30 cellular contexts compared by ENCODE assay signal in the genomic region with DNA sequence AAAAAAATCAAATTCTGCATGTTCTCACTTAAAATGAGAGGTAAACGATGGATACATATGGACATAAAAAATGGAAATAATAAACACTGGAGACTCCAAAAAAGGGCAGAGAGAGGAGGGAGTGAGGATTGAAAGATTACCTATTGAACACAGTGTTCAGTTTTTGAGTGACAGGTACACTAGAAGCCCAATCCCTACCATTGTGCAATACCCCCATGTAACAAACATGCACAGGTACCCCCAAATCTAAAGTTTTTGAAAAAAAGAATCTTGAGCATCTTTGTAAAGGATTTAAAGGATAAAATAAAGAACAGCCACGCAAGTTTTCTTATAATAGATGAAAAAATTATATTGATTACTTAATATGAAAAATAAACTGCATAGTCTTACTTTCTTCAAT. TPM values are rescaled to one million over a fixed set of nuclear protein-coding genes. Genes with fewer than 3 reads are reported as not detected.
A peak's percentile ranks its signal among the peaks of the same experiment; 100 is the strongest.
DNase-seq lines count a peak whose midpoint lies in the region; ATAC-seq, FAIRE-seq and TF ChIP-seq lines count a peak whose summit lies in the region.
"Had no signal": no experiment of that assay in that cellular context is flagged by ENCODE, and none has a peak within 500 bp of the region (broad histone marks: within the 10 kb centered on the region; RNA-seq: fewer than 3 reads in every experiment).

No MANE protein-coding gene starts in this region.

- no peak overlapping the region for H3K27ac ChIP-seq in HepG2 (ENCODE audit: extremely low read length, insufficient read depth, low read length)
- no peak overlapping the region for H3K27ac ChIP-seq in right lobe of liver
- no peak overlapping the region for H3K27ac ChIP-seq in K562 (ENCODE audit: extremely low read depth, low read depth, low read length)
- H3K27ac ChIP-seq in neutrophil = peak overlapping the region; percentile 11
- H3K27ac ChIP-seq: 22Rv1, BLaER1 had no signal

- H3K4me2 ChIP-seq in HepG2 (ENCODE audit: low read depth, low read length) = no peak overlapping the region
- H3K4me2 ChIP-seq in K562 (ENCODE audit: insufficient read depth, low read length) = no peak overlapping the region
- H3K4me2 ChIP-seq: BLaER1 had no signal

- TF ChIP-seq RAD21 in HepG2 (CRISPR knock-in tag; IDR thresholded peaks at IDR 0.05) (no peak), K562 (CRISPR knock-in tag; conservative IDR thresholded peaks at IDR 0.05 in 1 of 2, IDR thresholded peaks at IDR 0.05 in 1 of 2) (no peak)

- H3K79me2 ChIP-seq in HepG2 (ENCODE audit: insufficient read depth, low read length) (no peaks in the 10 kb centered on the region), K562 (ENCODE audit: control insufficient read depth, insufficient read depth, low read length) (no peaks in the 10 kb centered on the region)

- H3K4me3 ChIP-seq in HepG2 (replicated peaks in 1 of 3; ENCODE audit: insufficient read depth in 1 of 3, low read depth in 2 of 3, low read length in 3 of 3) (no peak overlapping the region), right lobe of liver (no peak overlapping the region), K562 (no peak overlapping the region), neutrophil (ENCODE audit: low read depth in 1 of 2, low read length in 1 of 2) (no peak overlapping the region)
- H3K4me3 ChIP-seq: BLaER1, GM12878 had no signal

- TF ChIP-seq EP300 in HepG2 (IDR thresholded peaks at IDR 0.05; ENCODE audit: low read depth in 2 of 2, low read length in 2 of 2) = no peak
- no peak for TF ChIP-seq EP300 in HepG2 (CRISPR knock-in tag; IDR thresholded peaks at IDR 0.05; ENCODE audit: borderline replicate concordance)
- TF ChIP-seq EP300 in K562 (IDR thresholded peaks at IDR 0.05; ENCODE audit: low read length) = no peak

- POLR2A ChIA-PET in HepG2 (lab: Yijun Ruan, JAX) (no interaction called here), K562 (lab: Yijun Ruan, JAX) (interaction anchor here (0.6 kb wide), 1 partner anchor 1505 kb away, joined by 3 read pairs; no protein-coding TSS in a partner anchor)

- ATAC-seq in HepG2 = no peak
- ATAC-seq in right lobe of liver = no peak
- no peak for ATAC-seq in K562
- no peak for ATAC-seq in GM19328 (IDR thresholded peaks at IDR 0.05; ENCODE audit: unreplicated experiment)
- ATAC-seq: GM12878 had no signal

- H2AFZ ChIP-seq in HepG2 (ENCODE audit: low read length) (no peak overlapping the region), K562 (ENCODE audit: low read depth, low read length) (no peak overlapping the region)

- CTCF ChIA-PET in HepG2 (lab: Yijun Ruan, JAX; ENCODE audit: low intra/inter-chr PET ratio, low total read pairs) = no interaction called here
- CTCF ChIA-PET in K562 (lab: Yijun Ruan, JAX; ENCODE audit: low intra/inter-chr PET ratio) = no interaction called here

- TF ChIP-seq POLR2A in HepG2 (IDR thresholded peaks at IDR 0.05; ENCODE audit: insufficient read depth in 1 of 2, low read depth in 2 of 2, low read length in 2 of 2) = no peak
- no peak for TF ChIP-seq POLR2A in right lobe of liver (IDR thresholded peaks at IDR 0.05)
- no peak for TF ChIP-seq POLR2A in K562 (conservative IDR thresholded peaks at IDR 0.05)

- in situ Hi-C loops in HepG2 (cut with HindIII; ENCODE audit: extremely low pct_ligation_motif_present, low pct_unique_long_range_greater_than_20kb) = no loop called here
- in situ Hi-C loops in K562 (cut with MboI) = no loop called here

- TF ChIP-seq CTCF in HepG2 (CRISPR knock-in tag; IDR thresholded peaks at IDR 0.05) (no peak), right lobe of liver (IDR thresholded peaks at IDR 0.05) (no peak), K562 (IDR thresholded peaks at IDR 0.05 in 2 of 3, conservative IDR thresholded peaks at IDR 0.05 in 1 of 3; ENCODE audit: insufficient read depth in 2 of 3, low read depth in 1 of 3, low read length in 3 of 3) (no peak), neutrophil (IDR thresholded peaks at IDR 0.05) (no peak)

- FAIRE-seq in HepG2 (lab: Jason Lieb, UNC) (no peak), K562 (lab: Jason Lieb, UNC) (no peak)
- FAIRE-seq: GM12878, GM12892 had no signal

- no peaks in the 10 kb centered on the region for H3K4me1 ChIP-seq in HepG2 (ENCODE audit: insufficient read depth, low read length)
- no peaks in the 10 kb centered on the region for H3K4me1 ChIP-seq in right lobe of liver
- H3K4me1 ChIP-seq in K562 (replicated peaks in 1 of 2; ENCODE audit: control insufficient read depth in 2 of 2, insufficient read depth in 2 of 2, low read length in 2 of 2) = no peaks in the 10 kb centered on the region
- peaks cover 0 to 22% of the 10 kb centered on the region in 2 experiments for H3K4me1 ChIP-seq in neutrophil (ENCODE audit: control insufficient read depth in 1 of 2, insufficient read depth in 1 of 2, low read depth in 1 of 2, low read length in 1 of 2)
- H3K4me1 ChIP-seq: BE2C had no signal

- WGBS in HepG2 (ENCODE audit: low lambda C conversion rate) = 4% methylated on average over 2 of the region's 2 CpGs
- WGBS in right lobe of liver (ENCODE audit: insufficient coverage, low coverage, low lambda C conversion rate, missing lambda C conversion rate) = 52% methylated on average over 2 of the region's 2 CpGs
- 0% methylated on average over 2 of the region's 2 CpGs for WGBS in K562 (ENCODE audit: insufficient coverage, low coverage, missing lambda C conversion rate)

- DNase-seq in HepG2 (ENCODE audit: low spot score) = no peak
- DNase-seq in right lobe of liver = no peak
- DNase-seq in K562 (ENCODE audit: extremely low read depth in 1 of 4, low spot score in 3 of 4) = no peak
- no peak for DNase-seq in NAMALWA (ENCODE audit: low spot score)
- DNase-seq: ACHN; BE2C; C1 segment of cervical spinal cord; CD4-positive, alpha-beta memory T cell; CD4-positive, CD25-positive, alpha-beta regulatory T cell; CD8-positive, alpha-beta memory T cell; COR-L47; DMS 273 treated with DMSO at 0.1 percent for 48 hours; DMS153; DMS53; DMS79; DND-41; EL; GDM1 had no signal

- H4K20me1 ChIP-seq in HepG2 (ENCODE audit: insufficient read depth, low read length) = no peaks in the 10 kb centered on the region
- no peaks in the 10 kb centered on the region for H4K20me1 ChIP-seq in K562 (replicated peaks; ENCODE audit: control insufficient read depth, insufficient read depth, low read length)
- H4K20me1 ChIP-seq: BLaER1 had no signal

- BruUV-seq in HepG2 (replicated peaks; lab: Mats Ljungman, UMichigan) (no TSS peak), K562 (replicated peaks; lab: Mats Ljungman, UMichigan) (no TSS peak)

- no peak overlapping the region for H3K9ac ChIP-seq in HepG2 (ENCODE audit: insufficient read depth, low read depth, low read length)
- no peak overlapping the region for H3K9ac ChIP-seq in K562 (ENCODE audit: insufficient read depth in 1 of 2, low read depth in 2 of 2, low read length in 2 of 2)
- H3K9ac ChIP-seq: BLaER1 had no signal

- no peaks in the 10 kb centered on the region for H3K9me1 ChIP-seq in K562 (ENCODE audit: control insufficient read depth, insufficient read depth, low read length)

- H3K27me3 ChIP-seq in HepG2 (ENCODE audit: control insufficient read depth in 1 of 2, insufficient read depth in 2 of 2, low read length in 2 of 2) = peaks cover 0 to 7% of the 10 kb centered on the region in 2 experiments; a peak in 1 of 5 replicates
- H3K27me3 ChIP-seq in right lobe of liver = no peaks in the 10 kb centered on the region
- peaks cover 0 to 5% of the 10 kb centered on the region in 2 experiments; a peak in 3 of 5 replicates for H3K27me3 ChIP-seq in K562 (ENCODE audit: control insufficient read depth in 2 of 2, insufficient read depth in 2 of 2, low read length in 2 of 2)
- peaks cover 9% of the 10 kb centered on the region for H3K27me3 ChIP-seq in neutrophil
- H3K27me3 ChIP-seq: BLaER1 had no signal

- intact Hi-C loops in HepG2 (cut with micrococcal nuclease; ENCODE audit: unreplicated experiment) (no loop called here), right lobe of liver (cut with DNase I) (no loop called here), K562 (cut with micrococcal nuclease) (no loop called here)

- H3K9me3 ChIP-seq in HepG2 (ENCODE audit: low read length) = no peaks in the 10 kb centered on the region
- H3K9me3 ChIP-seq in right lobe of liver = no peaks in the 10 kb centered on the region
- H3K9me3 ChIP-seq in K562 (replicated peaks; ENCODE audit: control insufficient read depth, insufficient read depth, low read depth, low read length) = no peaks in the 10 kb centered on the region
- H3K9me3 ChIP-seq in neutrophil = no peaks in the 10 kb centered on the region
- H3K9me3 ChIP-seq: BE2C, BLaER1 had no signal

- H3K36me3 ChIP-seq in HepG2 (replicated peaks in 1 of 2; ENCODE audit: control insufficient read depth in 1 of 2, insufficient read depth in 2 of 2, low read length in 2 of 2) (no peaks in the 10 kb centered on the region), right lobe of liver (no peaks in the 10 kb centered on the region), K562 (ENCODE audit: control insufficient read depth, insufficient read depth, low read length) (no peaks in the 10 kb centered on the region), neutrophil (no peaks in the 10 kb centered on the region)
- H3K36me3 ChIP-seq: BE2C, BLaER1 had no signal

RNA-seq across cellular contexts. Expression of a gene that starts 16.7 kb away (rescaled TPM):
- total RNA-seq in HepG2 (2016; rRNA removed; fragmentation: Illumina TruSeq; extraction: Trizol) (not detected in 2 replicates), right lobe of liver (not detected), K562 (2014; rRNA removed) (0.86 TPM in 1 of 2 replicates, not detected in the other), K562 (2014; rRNA removed; fragmentation: Illumina TruSeq; extraction: Trizol) (0.44 TPM in 1 of 2 replicates, not detected in the other), K562 (2015; rRNA removed; fragmentation: Illumina TruSeq; extraction: Trizol) (0.51 TPM in 1 of 2 replicates, not detected in the other), K562 (2021) (0.83 TPM in 1 of 2 replicates, not detected in the other)
- total RNA-seq in HepG2 (2016; cell fraction: cytosol; rRNA removed; fragmentation: Illumina TruSeq; extraction: Trizol; ENCODE audit: low read depth) = not detected in 2 replicates
- total RNA-seq in HepG2 (2016; cell fraction: insoluble cytoplasmic fraction; rRNA removed; fragmentation: Illumina TruSeq; extraction: Trizol) = not detected in 2 replicates
- total RNA-seq in HepG2 (2016; cell fraction: membrane; rRNA removed; fragmentation: Illumina TruSeq; extraction: Trizol) = not detected in 2 replicates
- total RNA-seq in HepG2 (2016; cell fraction: nucleus; rRNA removed; fragmentation: Illumina TruSeq; extraction: Trizol) = not detected in 2 replicates
- polyA plus RNA-seq in HepG2 (2011; rRNA removed) (not detected in 2 replicates), K562 (2011; rRNA removed) (1.3 TPM in 1 of 2 replicates, not detected in the other), K562 (2014; fragmentation: Illumina TruSeq; extraction: Trizol) (0.44 TPM in 1 of 2 replicates, not detected in the other), K562 (2014; fragmentation: Nextera tagmentation; extraction: Ambion mirVana) (under 1 TPM; 0.62 to 0.72 TPM), K562 (2014; rRNA removed) (0.22 and 1.1 TPM in 2 replicates)
- polyA plus RNA-seq in HepG2 (2011; cell fraction: cytosol; rRNA removed) = not detected in 2 replicates
- not detected in 2 replicates for polyA plus RNA-seq in HepG2 (2011; cell fraction: nucleus; rRNA removed)
- polyA plus RNA-seq in HepG2 (2012) = not detected in 2 replicates
- not detected in 2 replicates for polyA plus RNA-seq in HepG2 (2016; cell fraction: cytosol; fragmentation: Illumina TruSeq; extraction: Trizol; ENCODE audit: low read depth)
- polyA plus RNA-seq in HepG2 (2016; cell fraction: insoluble cytoplasmic fraction; fragmentation: Illumina TruSeq; extraction: Trizol; ENCODE audit: low read depth) = not detected in 2 replicates
- polyA plus RNA-seq in HepG2 (2016; cell fraction: membrane; fragmentation: Illumina TruSeq; extraction: Trizol; ENCODE audit: low read depth) = not detected in 2 replicates
- polyA plus RNA-seq in HepG2 (2016; cell fraction: nucleus; fragmentation: Illumina TruSeq; extraction: Trizol; ENCODE audit: insufficient read depth, low read depth) = not detected in 2 replicates
- polyA minus RNA-seq in HepG2 (2011; rRNA and poly(A)+ RNA removed; ENCODE audit: low replicate concordance) = not detected in 2 replicates
- polyA minus RNA-seq in HepG2 (2011; cell fraction: cytosol; rRNA and poly(A)+ RNA removed) = not detected in 2 replicates
- not detected in 2 replicates for polyA minus RNA-seq in HepG2 (2011; cell fraction: nucleus; rRNA and poly(A)+ RNA removed)
- total RNA-seq in K562 (2011; cell fraction: chromatin; rRNA removed; ENCODE audit: low replicate concordance) = not detected in 2 replicates
- not detected in 2 replicates for total RNA-seq in K562 (2011; cell fraction: nucleolus; rRNA removed)
- not detected in 2 replicates for total RNA-seq in K562 (2011; cell fraction: nucleoplasm; rRNA removed)
- 0.13 and 1.4 TPM in 2 replicates for polyA plus RNA-seq in K562 (2011; cell fraction: cytosol; rRNA removed)
- 0.42 TPM in 1 of 2 replicates, not detected in the other for polyA plus RNA-seq in K562 (2011; cell fraction: nucleus; rRNA removed)
- polyA plus RNA-seq in K562 (2012) = 0.18 TPM in 2 replicates
- polyA minus RNA-seq in K562 (2011; rRNA and poly(A)+ RNA removed) = not detected in 2 replicates
- polyA minus RNA-seq in K562 (2011; cell fraction: cytosol; rRNA and poly(A)+ RNA removed) = not detected in 2 replicates
- polyA minus RNA-seq in K562 (2011; cell fraction: nucleus; rRNA and poly(A)+ RNA removed) = not detected in 2 replicates
- total RNA-seq: A172; A673; CD8-positive, alpha-beta memory T cell; Daoy; G401 had no signal
- polyA plus RNA-seq: AG04450; CD4-positive, CD25-positive, alpha-beta regulatory T cell had no signal

RNA-seq across cellular contexts. Expression of a gene that starts 24.1 kb away (rescaled TPM):
- total RNA-seq in HepG2 (2016; rRNA removed; fragmentation: Illumina TruSeq; extraction: Trizol) = not detected in 2 replicates
- total RNA-seq in HepG2 (2016; cell fraction: cytosol; rRNA removed; fragmentation: Illumina TruSeq; extraction: Trizol; ENCODE audit: low read depth) = not detected in 2 replicates
- not detected in 2 replicates for total RNA-seq in HepG2 (2016; cell fraction: insoluble cytoplasmic fraction; rRNA removed; fragmentation: Illumina TruSeq; extraction: Trizol)
- not detected in 2 replicates for total RNA-seq in HepG2 (2016; cell fraction: membrane; rRNA removed; fragmentation: Illumina TruSeq; extraction: Trizol)
- total RNA-seq in HepG2 (2016; cell fraction: nucleus; rRNA removed; fragmentation: Illumina TruSeq; extraction: Trizol) = not detected in 2 replicates
- not detected in 2 replicates for polyA plus RNA-seq in HepG2 (2011; rRNA removed)
- polyA plus RNA-seq in HepG2 (2011; cell fraction: cytosol; rRNA removed) = not detected in 2 replicates
- not detected in 2 replicates for polyA plus RNA-seq in HepG2 (2011; cell fraction: nucleus; rRNA removed)
- not detected in 2 replicates for polyA plus RNA-seq in HepG2 (2012)
- not detected in 2 replicates for polyA plus RNA-seq in HepG2 (2016; cell fraction: cytosol; fragmentation: Illumina TruSeq; extraction: Trizol; ENCODE audit: low read depth)
- polyA plus RNA-seq in HepG2 (2016; cell fraction: insoluble cytoplasmic fraction; fragmentation: Illumina TruSeq; extraction: Trizol; ENCODE audit: low read depth) = not detected in 2 replicates
- polyA plus RNA-seq in HepG2 (2016; cell fraction: membrane; fragmentation: Illumina TruSeq; extraction: Trizol; ENCODE audit: low read depth) = not detected in 2 replicates
- not detected in 2 replicates for polyA plus RNA-seq in HepG2 (2016; cell fraction: nucleus; fragmentation: Illumina TruSeq; extraction: Trizol; ENCODE audit: insufficient read depth, low read depth)
- not detected in 2 replicates for polyA minus RNA-seq in HepG2 (2011; rRNA and poly(A)+ RNA removed; ENCODE audit: low replicate concordance)
- not detected in 2 replicates for polyA minus RNA-seq in HepG2 (2011; cell fraction: cytosol; rRNA and poly(A)+ RNA removed)
- not detected in 2 replicates for polyA minus RNA-seq in HepG2 (2011; cell fraction: nucleus; rRNA and poly(A)+ RNA removed)
- not detected for total RNA-seq in right lobe of liver
- not detected in 2 replicates for total RNA-seq in K562 (2011; cell fraction: chromatin; rRNA removed; ENCODE audit: low replicate concordance)
- total RNA-seq in K562 (2011; cell fraction: nucleolus; rRNA removed) = not detected in 2 replicates
- not detected in 2 replicates for total RNA-seq in K562 (2011; cell fraction: nucleoplasm; rRNA removed)
- not detected in 2 replicates for total RNA-seq in K562 (2014; rRNA removed)
- not detected in 2 replicates for total RNA-seq in K562 (2014; rRNA removed; fragmentation: Illumina TruSeq; extraction: Trizol)
- total RNA-seq in K562 (2015; rRNA removed; fragmentation: Illumina TruSeq; extraction: Trizol) = not detected in 2 replicates
- total RNA-seq in K562 (2021) = not detected in 2 replicates
- polyA plus RNA-seq in K562 (2011; rRNA removed) = not detected in 2 replicates
- polyA plus RNA-seq in K562 (2011; cell fraction: cytosol; rRNA removed) = not detected in 2 replicates
- polyA plus RNA-seq in K562 (2011; cell fraction: nucleus; rRNA removed) = not detected in 2 replicates
- not detected in 2 replicates for polyA plus RNA-seq in K562 (2012)
- not detected in 2 replicates for polyA plus RNA-seq in K562 (2014; fragmentation: Illumina TruSeq; extraction: Trizol)
- polyA plus RNA-seq in K562 (2014; fragmentation: Nextera tagmentation; extraction: Ambion mirVana) = not detected
- not detected in 2 replicates for polyA plus RNA-seq in K562 (2014; rRNA removed)
- not detected in 2 replicates for polyA minus RNA-seq in K562 (2011; rRNA and poly(A)+ RNA removed)
- not detected in 2 replicates for polyA minus RNA-seq in K562 (2011; cell fraction: cytosol; rRNA and poly(A)+ RNA removed)
- polyA minus RNA-seq in K562 (2011; cell fraction: nucleus; rRNA and poly(A)+ RNA removed) = not detected in 2 replicates
- total RNA-seq: A172; A673; CD4-positive, alpha-beta memory T cell; CD4-positive, CD25-positive, alpha-beta regulatory T cell; CD8-positive, alpha-beta memory T cell; Daoy; G401; GM12878 had no signal
- polyA plus RNA-seq: AG04450; CD14-positive monocyte; CD4-positive, alpha-beta memory T cell; CD4-positive, CD25-positive, alpha-beta regulatory T cell; CD8-positive, alpha-beta memory T cell had no signal

RNA-seq across cellular contexts. Expression of a gene that starts 50.3 kb away (rescaled TPM):
- total RNA-seq in HepG2 (2016; rRNA removed; fragmentation: Illumina TruSeq; extraction: Trizol) (not detected in 2 replicates), right lobe of liver (not detected), K562 (2014; rRNA removed) (not detected in 2 replicates), K562 (2014; rRNA removed; fragmentation: Illumina TruSeq; extraction: Trizol) (not detected in 2 replicates), K562 (2015; rRNA removed; fragmentation: Illumina TruSeq; extraction: Trizol) (not detected in 2 replicates), K562 (2021) (not detected in 2 replicates)
- total RNA-seq in HepG2 (2016; cell fraction: cytosol; rRNA removed; fragmentation: Illumina TruSeq; extraction: Trizol; ENCODE audit: low read depth) = not detected in 2 replicates
- not detected in 2 replicates for total RNA-seq in HepG2 (2016; cell fraction: insoluble cytoplasmic fraction; rRNA removed; fragmentation: Illumina TruSeq; extraction: Trizol)
- total RNA-seq in HepG2 (2016; cell fraction: membrane; rRNA removed; fragmentation: Illumina TruSeq; extraction: Trizol) = not detected in 2 replicates
- total RNA-seq in HepG2 (2016; cell fraction: nucleus; rRNA removed; fragmentation: Illumina TruSeq; extraction: Trizol) = not detected in 2 replicates
- polyA plus RNA-seq in HepG2 (2011; rRNA removed) (not detected in 2 replicates), K562 (2011; rRNA removed) (not detected in 2 replicates), K562 (2014; fragmentation: Illumina TruSeq; extraction: Trizol) (not detected in 2 replicates), K562 (2014; fragmentation: Nextera tagmentation; extraction: Ambion mirVana) (not detected), K562 (2014; rRNA removed) (not detected in 2 replicates)
- polyA plus RNA-seq in HepG2 (2011; cell fraction: cytosol; rRNA removed) = not detected in 2 replicates
- not detected in 2 replicates for polyA plus RNA-seq in HepG2 (2011; cell fraction: nucleus; rRNA removed)
- polyA plus RNA-seq in HepG2 (2012) = 0.53 and 2.3 TPM in 2 replicates
- not detected in 2 replicates for polyA plus RNA-seq in HepG2 (2016; cell fraction: cytosol; fragmentation: Illumina TruSeq; extraction: Trizol; ENCODE audit: low read depth)
- not detected in 2 replicates for polyA plus RNA-seq in HepG2 (2016; cell fraction: insoluble cytoplasmic fraction; fragmentation: Illumina TruSeq; extraction: Trizol; ENCODE audit: low read depth)
- polyA plus RNA-seq in HepG2 (2016; cell fraction: membrane; fragmentation: Illumina TruSeq; extraction: Trizol; ENCODE audit: low read depth) = not detected in 2 replicates
- not detected in 2 replicates for polyA plus RNA-seq in HepG2 (2016; cell fraction: nucleus; fragmentation: Illumina TruSeq; extraction: Trizol; ENCODE audit: insufficient read depth, low read depth)
- not detected in 2 replicates for polyA minus RNA-seq in HepG2 (2011; rRNA and poly(A)+ RNA removed; ENCODE audit: low replicate concordance)
- not detected in 2 replicates for polyA minus RNA-seq in HepG2 (2011; cell fraction: cytosol; rRNA and poly(A)+ RNA removed)
- polyA minus RNA-seq in HepG2 (2011; cell fraction: nucleus; rRNA and poly(A)+ RNA removed) = not detected in 2 replicates
- total RNA-seq in K562 (2011; cell fraction: chromatin; rRNA removed; ENCODE audit: low replicate concordance) = not detected in 2 replicates
- total RNA-seq in K562 (2011; cell fraction: nucleolus; rRNA removed) = not detected in 2 replicates
- not detected in 2 replicates for total RNA-seq in K562 (2011; cell fraction: nucleoplasm; rRNA removed)
- polyA plus RNA-seq in K562 (2011; cell fraction: cytosol; rRNA removed) = not detected in 2 replicates
- not detected in 2 replicates for polyA plus RNA-seq in K562 (2011; cell fraction: nucleus; rRNA removed)
- 0.14 TPM in 1 of 2 replicates, not detected in the other for polyA plus RNA-seq in K562 (2012)
- polyA minus RNA-seq in K562 (2011; rRNA and poly(A)+ RNA removed) = not detected in 2 replicates
- not detected in 2 replicates for polyA minus RNA-seq in K562 (2011; cell fraction: cytosol; rRNA and poly(A)+ RNA removed)
- polyA minus RNA-seq in K562 (2011; cell fraction: nucleus; rRNA and poly(A)+ RNA removed) = not detected in 2 replicates
- total RNA-seq: A172; A673; CD4-positive, alpha-beta memory T cell; CD4-positive, CD25-positive, alpha-beta regulatory T cell; CD8-positive, alpha-beta memory T cell; Daoy; G401 had no signal
- polyA plus RNA-seq: AG04450; CD14-positive monocyte; CD8-positive, alpha-beta memory T cell had no signal
